12 cellular contexts compared by ENCODE assay signal in genomic region chr12:7842444-7842843, GRCh38. TPM values are rescaled to one million over a fixed set of nuclear protein-coding genes. Genes with fewer than 3 reads are reported as not detected.
DNase-seq lines count a peak whose midpoint lies in the region; ATAC-seq and TF ChIP-seq lines count a peak whose summit lies in the region.
"Not testable (repeated sequence)": the region's sequence is repeated elsewhere in the genome, so short reads cannot be mapped to it uniquely, and the experiment has no call there.
"Had no signal": no experiment of that assay in that cellular context is flagged by ENCODE, and none has a peak within 500 bp of the region (broad histone marks: within the 10 kb centered on the region; RNA-seq: fewer than 3 reads in every experiment).

No MANE protein-coding gene starts in this region.

- intact Hi-C loops in natural killer cell (cut with micrococcal nuclease); spleen (cut with DNase I; ENCODE audit: low total_unique reads): not testable (repeated sequence)

- POLR2A ChIA-PET in WTC11 (lab: Charles Lee): not testable (repeated sequence)

- not testable (repeated sequence) for DNase-seq in GM23338 (ENCODE audit: low spot score); WTC11 (ENCODE audit: low spot score); activated T-cell treated with anti-CD3 and anti-CD28 coated beads, Interleukin-2, amount 50 U/mL, for 72 hours; chondrocyte (ENCODE audit: low spot score); cardiac muscle cell (ENCODE audit: low read depth in 1 of 2, low spot score in 1 of 2); natural killer cell; spleen

- not testable (repeated sequence) for H3K79me2 ChIP-seq in GM23338 (replicated peaks; ENCODE audit: insufficient read depth)

- peaks cover 14% of the 10 kb centered on the region for H3K27me3 Mint-ChIP-seq in GM23338 (ENCODE audit: insufficient read depth, low read depth, poor library complexity)
- H3K27me3 Mint-ChIP-seq in WTC11 (ENCODE audit: low read depth); activated T-cell treated with anti-CD3 and anti-CD28 coated beads, Interleukin-2, amount 50 U/mL, for 72 hours (ENCODE audit: low read depth); chondrocyte (ENCODE audit: low read depth): not testable (repeated sequence)
- H3K27me3 Mint-ChIP-seq in natural killer cell (ENCODE audit: low read depth in 2 of 2): peaks cover 12% of the 10 kb centered on the region in 2 donors

- not testable (repeated sequence) for H3K9me2 ChIP-seq in GM23338 (ENCODE audit: insufficient read depth)

- H3K4me3 ChIP-seq in GM23338, cardiac muscle cell: not testable (repeated sequence)
- H3K4me3 ChIP-seq in spleen: peak overlapping the region in 1 of 8 donors; percentile 25

- not testable (repeated sequence) for TF ChIP-seq CTCF in GM23338 (conservative IDR thresholded peaks at IDR 0.05; ENCODE audit: low read depth in 2 of 2); WTC11 (IDR thresholded peaks at IDR 0.05); chondrocyte (IDR thresholded peaks at IDR 0.05); cardiac muscle cell (IDR thresholded peaks at IDR 0.05; ENCODE audit: low read depth, low read length); natural killer cell (IDR thresholded peaks at IDR 0.05); spleen (IDR thresholded peaks at IDR 0.05 in 8 of 11, conservative IDR thresholded peaks at IDR 0.05 in 3 of 11)

- H4K20me1 ChIP-seq in GM23338 (replicated peaks; ENCODE audit: insufficient read depth): not testable (repeated sequence)

- H3K27ac Mint-ChIP-seq in GM23338; activated T-cell treated with anti-CD3 and anti-CD28 coated beads, Interleukin-2, amount 50 U/mL, for 72 hours; natural killer cell: not testable (repeated sequence)
- H3K27ac Mint-ChIP-seq in WTC11: peak overlapping the region; percentile 57; the same call in 1 of the 2 replicates
- peak overlapping the region; percentile 17 for H3K27ac Mint-ChIP-seq in chondrocyte (ENCODE audit: unreplicated experiment)

- H3K27me3 ChIP-seq in GM23338 (ENCODE audit: insufficient read depth); cardiac muscle cell: not testable (repeated sequence)
- peaks cover 0 to 14% (median 0%) of the 10 kb centered on the region in 7 donors for H3K27me3 ChIP-seq in spleen (replicated peaks in 1 of 7)

- H3K4me2 ChIP-seq in GM23338: not testable (repeated sequence)

- not testable (repeated sequence) for TF ChIP-seq POLR2A in spleen (IDR thresholded peaks at IDR 0.05)

- peak overlapping the region; percentile 85 for H3K27ac ChIP-seq in GM23338 (ENCODE audit: low read depth)
- H3K27ac ChIP-seq in cardiac muscle cell: peak overlapping the region; percentile 18
- H3K27ac ChIP-seq in spleen: peak overlapping the region in 5 of 8 donors; percentile 72 to 87 (median 80)

- not testable (repeated sequence) for H3K4me3 Mint-ChIP-seq in GM23338; WTC11; activated T-cell treated with anti-CD3 and anti-CD28 coated beads, Interleukin-2, amount 50 U/mL, for 72 hours; chondrocyte (ENCODE audit: unreplicated experiment); natural killer cell

- not testable (repeated sequence) for ATAC-seq in GM23338, WTC11
- peak; percentile 53 to 59 for ATAC-seq in activated T-cell treated with anti-CD3 and anti-CD28 coated beads, Interleukin-2, amount 50 U/mL, for 72 hours (replicated peaks in 1 of 2)
- ATAC-seq in natural killer cell: peak in 2 of 3 donors; percentile 62 to 66

- not testable (repeated sequence) for H3K36me3 ChIP-seq in GM23338 (ENCODE audit: insufficient read depth); cardiac muscle cell; spleen

- not testable (repeated sequence) for H3K36me3 Mint-ChIP-seq in GM23338 (ENCODE audit: low read depth); WTC11; activated T-cell treated with anti-CD3 and anti-CD28 coated beads, Interleukin-2, amount 50 U/mL, for 72 hours (ENCODE audit: insufficient read depth in 2 of 2); chondrocyte (ENCODE audit: low read depth); natural killer cell

- H3K4me1 Mint-ChIP-seq in GM23338: peaks cover 36% of the 10 kb centered on the region
- peaks cover 55% of the 10 kb centered on the region for H3K4me1 Mint-ChIP-seq in WTC11
- H3K4me1 Mint-ChIP-seq in activated T-cell treated with anti-CD3 and anti-CD28 coated beads, Interleukin-2, amount 50 U/mL, for 72 hours (ENCODE audit: low read depth); natural killer cell: not testable (repeated sequence)
- peaks cover 23% of the 10 kb centered on the region for H3K4me1 Mint-ChIP-seq in chondrocyte (ENCODE audit: low read depth)

- 94 to 98% (median 96%) methylated on average over 9 of the region's 9 CpGs for WGBS in spleen, 5 donors

- H2AFZ ChIP-seq in GM23338: not testable (repeated sequence)

- H3K4me1 ChIP-seq in GM23338 (ENCODE audit: insufficient read depth): peaks cover 38% of the 10 kb centered on the region
- peaks cover 16% of the 10 kb centered on the region for H3K4me1 ChIP-seq in cardiac muscle cell (ENCODE audit: low read depth)
- peaks cover 0 to 15% (median 0%) of the 10 kb centered on the region in 6 donors for H3K4me1 ChIP-seq in spleen

- H3K9me3 Mint-ChIP-seq in GM23338; WTC11; activated T-cell treated with anti-CD3 and anti-CD28 coated beads, Interleukin-2, amount 50 U/mL, for 72 hours; chondrocyte (ENCODE audit: low read depth); natural killer cell: not testable (repeated sequence)

- H3K9me3 ChIP-seq in cardiac muscle cell (ENCODE audit: low read depth); spleen: not testable (repeated sequence)

- H3F3A ChIP-seq in GM23338 (replicated peaks; ENCODE audit: low read depth): not testable (repeated sequence)

- CTCF ChIA-PET in WTC11 (lab: Charles Lee): not testable (repeated sequence)

RNA-seq across cellular contexts. Expression of gene SLC2A14, which starts 30.3 kb away (rescaled TPM):
- total RNA-seq in GM23338 (2014; rRNA removed; shearing (Covaris generic)): 26.1 and 31.5 TPM in 2 replicates
- polyA plus RNA-seq in GM23338 (2016; fragmentation: Nextera tagmentation; extraction: Ambion mirVana): 6.7 and 6.8 TPM in 2 replicates
- 24.4 to 28.8 TPM (median 26.7 TPM) in 3 replicates for total RNA-seq in WTC11 (2021)
- under 1 TPM in 1 of 2 donors, not detected in 1; 0.14 TPM for total RNA-seq in activated T-cell treated with anti-CD3 and anti-CD28 coated beads, Interleukin-2, amount 50 U/mL, for 72 hours
- total RNA-seq in chondrocyte: 0.60 to 2.3 TPM (median 1.8 TPM) in 3 replicates
- 0.07 TPM in 1 of 2 replicates, not detected in the other for total RNA-seq in cardiac muscle cell
- 0.26 and 0.47 TPM in 2 replicates for polyA plus RNA-seq in cardiac muscle cell
- 1 to 10 TPM in 1 of 3 donors, under 1 TPM in 2; 0.12 to 7.9 (median 0.25) TPM for total RNA-seq in natural killer cell
- 1 to 10 TPM in 3 of 7 donors, under 1 TPM in 2, not detected in 2; 0.37 to 7.4 (median 2.9) TPM for total RNA-seq in spleen
- not detected for polyA plus RNA-seq in spleen
- total RNA-seq: HT-29, M059J, Right ventricle myocardium superior, SJSA1 had no signal

RNA-seq across cellular contexts. Expression of gene NANOG, which starts 53.2 kb away (rescaled TPM):
- 134 TPM in 2 replicates for total RNA-seq in GM23338 (2014; rRNA removed; shearing (Covaris generic))
- polyA plus RNA-seq in GM23338 (2016; fragmentation: Nextera tagmentation; extraction: Ambion mirVana) (42.0 and 48.5 TPM in 2 replicates), cardiac muscle cell (0.24 TPM in 1 of 2 replicates, not detected in the other), spleen (under 1 TPM in 1 of 3 donors, not detected in 2; 0.02 TPM)
- total RNA-seq in WTC11 (2021) (330 to 387 TPM (median 352 TPM) in 3 replicates), chondrocyte (not detected in 3 replicates), cardiac muscle cell (0.06 and 0.78 TPM in 2 replicates), natural killer cell (not detected), spleen (under 1 TPM in 4 of 7 donors, not detected in 3; 0.09 to 0.66 (median 0.44) TPM)
- total RNA-seq in activated T-cell treated with anti-CD3 and anti-CD28 coated beads, Interleukin-2, amount 50 U/mL, for 72 hours: not detected
- total RNA-seq: A673, HT-29, M059J, Right ventricle myocardium superior, SJSA1 had no signal

Comparison
In these comparisons a context has a peak if more than half of its experiments do, and no peak if none do; other contexts are left out.
1. H3K27ac ChIP-seq: peak in every context shown above with its lines; median percentile 85 in GM23338; 80 in spleen; 18 in cardiac muscle cell.
2. RNA of gene NANOG, which starts 53.2 kb away (total RNA-seq): 330 to 387 TPM in WTC11 and 134 TPM in GM23338; 0.09 to 0.66 TPM in spleen, 0.06 to 0.78 TPM in cardiac muscle cell, not detected in natural killer cell, not detected in activated T-cell treated with anti-CD3 and anti-CD28 coated beads, Interleukin-2, amount 50 U/mL, for 72 hours and not detected in chondrocyte; every median in the first group is over 10 times any median in the second.